13 cellular contexts compared by ENCODE assay signal in genomic region chr10:60139290-60139689, GRCh38.
DNase-seq lines count a peak whose midpoint lies in the region; ATAC-seq and TF ChIP-seq lines count a peak whose summit lies in the region.
"Had no signal": no experiment of that assay in that cellular context is flagged by ENCODE, and none has a peak within 500 bp of the region (broad histone marks: within the 10 kb centered on the region; RNA-seq: fewer than 3 reads in every experiment).

No MANE protein-coding gene starts in this region.

- DNase-seq in SK-N-SH (no peak), adipocyte (ENCODE audit: low read depth) (peak; percentile 6), inferior parietal cortex (ENCODE audit: extremely low spot score) (peak; percentile 36), HUDEP-2 (lab: John Stamatoyannopoulos, UW; ENCODE audit: unreplicated experiment in 76 of 76) (no peak), T-helper 1 cell (no peak), upper lobe of right lung (no peak)
- DNase-seq: activated CD8-positive, alpha-beta T cell treated with anti-CD3 and anti-CD28 coated beads, Interleukin-2, amount 10 ng/mL, durations not matched to agents 7 days and 5 days; CD4-positive, alpha-beta memory T cell; lower lobe of right lung had no signal

- H3K36me3 ChIP-seq in SK-N-SH (replicated peaks in 1 of 2; ENCODE audit: control insufficient read depth in 1 of 2, insufficient read depth in 2 of 2, low read length in 1 of 2) (no peaks in the 10 kb centered on the region), adipocyte (ENCODE audit: control insufficient read depth, insufficient read depth, low read length, severe bottlenecking) (no peaks in the 10 kb centered on the region), skeletal muscle tissue (ENCODE audit: control insufficient read depth in 3 of 3, insufficient read depth in 3 of 3, low read length in 3 of 3) (peaks cover 0 to 6% (median 5%) of the 10 kb centered on the region in 3 donors), upper lobe of right lung (no peaks in the 10 kb centered on the region)
- H3K36me3 ChIP-seq: lower lobe of right lung had no signal

- TF ChIP-seq CTCF in SK-N-SH (IDR thresholded peaks at IDR 0.05) (no peak), upper lobe of right lung (IDR thresholded peaks at IDR 0.05) (no peak)

- no peak for TF ChIP-seq RAD21 in SK-N-SH (IDR thresholded peaks at IDR 0.05; ENCODE audit: low read length)

- no peak for TF ChIP-seq EP300 in SK-N-SH (IDR thresholded peaks at IDR 0.05; ENCODE audit: borderline replicate concordance in 1 of 2, low read depth in 1 of 2, low read length in 1 of 2)

- H3K79me2 ChIP-seq in SK-N-SH (ENCODE audit: insufficient read depth) = no peaks in the 10 kb centered on the region

- no peaks in the 10 kb centered on the region for H3K9me2 ChIP-seq in SK-N-SH

- H2AFZ ChIP-seq in SK-N-SH (ENCODE audit: low read depth) = no peak overlapping the region
- H2AFZ ChIP-seq: GM23248 had no signal

- H3K9me3 ChIP-seq in SK-N-SH (no peaks in the 10 kb centered on the region), adipocyte (ENCODE audit: control insufficient read depth, low read length) (no peaks in the 10 kb centered on the region), skeletal muscle tissue (ENCODE audit: control insufficient read depth in 3 of 3, low read length in 3 of 3) (no peaks in the 10 kb centered on the region), upper lobe of right lung (no peaks in the 10 kb centered on the region)
- H3K9me3 ChIP-seq: lower lobe of right lung had no signal

- intact Hi-C loops in upper lobe of right lung (cut with DNase I) = no loop called here

- no peak overlapping the region for H3K4me2 ChIP-seq in SK-N-SH

- H3K27me3 ChIP-seq in SK-N-SH (ENCODE audit: insufficient read depth) (no peaks in the 10 kb centered on the region), adipocyte (replicated peaks; ENCODE audit: control insufficient read depth, insufficient read depth, low read length) (no peaks in the 10 kb centered on the region), skeletal muscle tissue (ENCODE audit: control insufficient read depth in 3 of 3, insufficient read depth in 3 of 3, low read length in 3 of 3) (no peaks in the 10 kb centered on the region), upper lobe of right lung (no peaks in the 10 kb centered on the region)

- WGBS in SK-N-SH (ENCODE audit: low lambda C conversion rate) = 74% methylated on average over 3 of the region's 3 CpGs

- ATAC-seq in SK-N-SH treated with all-trans-retinoic acid at 6 μM for 48 hours (peak; percentile 24; the same call in 1 of the 3 replicates), upper lobe of right lung (no peak)
- ATAC-seq: activated CD8-positive, alpha-beta T cell treated with anti-CD3 and anti-CD28 coated beads, Interleukin-2, amount 10 ng/mL, durations not matched to agents 7 days and 5 days had no signal

- H3K4me1 ChIP-seq in SK-N-SH (ENCODE audit: control insufficient read depth in 1 of 2, insufficient read depth in 2 of 2, low read depth in 1 of 2, low read length in 1 of 2) (peaks cover 0 to 4% of the 10 kb centered on the region in 2 experiments; a peak in 2 of 4 replicates), adipocyte (ENCODE audit: control insufficient read depth, insufficient read depth, low read length) (peaks cover 41% of the 10 kb centered on the region), skeletal muscle tissue (ENCODE audit: control insufficient read depth in 3 of 3, insufficient read depth in 3 of 3, low read length in 3 of 3) (peaks cover 6 to 16% (median 9%) of the 10 kb centered on the region in 3 donors), upper lobe of right lung (no peaks in the 10 kb centered on the region)
- H3K4me1 ChIP-seq: lower lobe of right lung had no signal

- H3K4me3 ChIP-seq in SK-N-SH (ENCODE audit: low read depth in 2 of 2, low read length in 1 of 2) (no peak overlapping the region), adipocyte (ENCODE audit: low read length) (peak overlapping the region; percentile 73), skeletal muscle tissue (ENCODE audit: low read length in 3 of 3) (peak overlapping the region; percentile 58 to 86 (median 68)), upper lobe of right lung (no peak overlapping the region)
- H3K4me3 ChIP-seq: GM23248, lower lobe of right lung had no signal

- H4K20me1 ChIP-seq in SK-N-SH (ENCODE audit: insufficient read depth) = no peaks in the 10 kb centered on the region

- POLR2A ChIA-PET in SK-N-SH (lab: Yijun Ruan, JAX) = no interaction called here

- CTCF ChIA-PET in SK-N-SH (lab: Yijun Ruan, JAX) = no interaction called here

- no peaks in the 10 kb centered on the region for H3F3A ChIP-seq in SK-N-SH (replicated peaks; ENCODE audit: insufficient read depth)

- no peak overlapping the region; a peak in 2 of 4 replicates for H3K27ac ChIP-seq in SK-N-SH (ENCODE audit: low read depth in 2 of 2, low read length in 1 of 2)
- H3K27ac ChIP-seq in skeletal muscle tissue (ENCODE audit: low read depth, low read length) = peak overlapping the region; percentile 80
- no peak overlapping the region for H3K27ac ChIP-seq in upper lobe of right lung
- H3K27ac ChIP-seq: GM23248, lower lobe of right lung, VCaP had no signal

- no peak overlapping the region for H3K9ac ChIP-seq in SK-N-SH
- H3K9ac ChIP-seq in adipocyte (ENCODE audit: low read length) = no peak overlapping the region
- peak overlapping the region; percentile 62 to 72 (median 71) for H3K9ac ChIP-seq in skeletal muscle tissue (ENCODE audit: low read depth in 1 of 3, low read length in 3 of 3)
- H3K9ac ChIP-seq: GM23248 had no signal

TF ChIP-seq in SK-N-SH treated with all-trans-retinoic acid at 6 μM for 48 hours, 23 proteins besides CTCF, POLR2A, EP300 and RAD21:
- no peak for TF ChIP-seq SNAI2 (CRISPR knock-in tag; IDR thresholded peaks at IDR 0.05)
- TF ChIP-seq ZC3H10 (CRISPR knock-in tag; IDR thresholded peaks at IDR 0.05) = no peak
- TF ChIP-seq CSRNP3 (CRISPR knock-in tag; IDR thresholded peaks at IDR 0.05) = no peak
- no peak for TF ChIP-seq GLIS3 (CRISPR knock-in tag; IDR thresholded peaks at IDR 0.05)
- no peak for TF ChIP-seq POU6F1 (CRISPR knock-in tag; IDR thresholded peaks at IDR 0.05; ENCODE audit: borderline replicate concordance, low read depth)

TF ChIP-seq in SK-N-SH, 30 proteins besides CTCF, POLR2A, EP300 and RAD21:
- TF ChIP-seq, protein P1, sequence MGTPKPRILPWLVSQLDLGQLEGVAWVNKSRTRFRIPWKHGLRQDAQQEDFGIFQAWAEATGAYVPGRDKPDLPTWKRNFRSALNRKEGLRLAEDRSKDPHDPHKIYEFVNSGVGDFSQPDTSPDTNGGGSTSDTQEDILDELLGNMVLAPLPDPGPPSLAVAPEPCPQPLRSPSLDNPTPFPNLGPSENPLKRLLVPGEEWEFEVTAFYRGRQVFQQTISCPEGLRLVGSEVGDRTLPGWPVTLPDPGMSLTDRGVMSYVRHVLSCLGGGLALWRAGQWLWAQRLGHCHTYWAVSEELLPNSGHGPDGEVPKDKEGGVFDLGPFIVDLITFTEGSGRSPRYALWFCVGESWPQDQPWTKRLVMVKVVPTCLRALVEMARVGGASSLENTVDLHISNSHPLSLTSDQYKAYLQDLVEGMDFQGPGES (IDR thresholded peaks at IDR 0.05; ENCODE audit: low read depth, low read length) = no peak
- TF ChIP-seq TAF1 (IDR thresholded peaks at IDR 0.05; ENCODE audit: borderline replicate concordance, low read depth, low read length) (no peak), NRF1 (IDR thresholded peaks at IDR 0.05; ENCODE audit: low read depth, low read length) (no peak), FOXJ3 (CRISPR knock-in tag; IDR thresholded peaks at IDR 0.05) (no peak), RCOR1 (IDR thresholded peaks at IDR 0.05; ENCODE audit: low read length) (no peak), ELF1 (IDR thresholded peaks at IDR 0.05) (no peak), ZBTB33 (IDR thresholded peaks at IDR 0.05; ENCODE audit: borderline replicate concordance, low read depth) (no peak), YY1 (IDR thresholded peaks at IDR 0.05; ENCODE audit: low read depth) (no peak), GATA2 (CRISPR knock-in tag; IDR thresholded peaks at IDR 0.05) (no peak)

Comparison
In these comparisons a context has a peak if more than half of its experiments do, and no peak if none do; other contexts are left out.
1. DNase-seq: peak in adipocyte (single experiment) and inferior parietal cortex (single experiment); none in SK-N-SH (single experiment), HUDEP-2 (0 of 76), T-helper 1 cell (0 of 5) and upper lobe of right lung (single experiment).
2. H3K4me3 ChIP-seq: peak in adipocyte (single experiment) and skeletal muscle tissue (3 of 3); none in SK-N-SH (0 of 2) and upper lobe of right lung (single experiment).
3. H3K9ac ChIP-seq: peak in skeletal muscle tissue (3 of 3); none in SK-N-SH (single experiment) and adipocyte (single experiment).